ENCODE assay signal across 21 cellular contexts in the genomic region with DNA sequence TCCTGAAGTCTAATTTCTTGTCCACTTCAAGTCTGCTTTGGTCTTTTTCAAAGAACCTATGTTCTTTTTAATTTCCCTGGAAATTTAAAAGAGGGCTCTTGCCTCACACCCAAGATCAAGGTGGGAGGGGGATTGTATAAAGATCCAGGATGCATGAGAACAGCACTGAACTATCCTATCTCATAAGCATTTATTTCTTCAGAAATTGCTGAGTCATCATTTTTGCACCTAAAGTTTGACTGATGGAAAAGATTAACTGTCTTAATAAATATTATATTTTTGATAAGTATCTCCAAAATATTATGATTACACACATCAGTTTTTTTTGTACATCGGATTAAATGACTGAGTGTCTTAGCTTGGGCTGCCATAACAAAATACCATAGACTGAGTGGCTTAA.
DNase-seq lines count a peak whose midpoint lies in the region; ATAC-seq, FAIRE-seq and TF ChIP-seq lines count a peak whose summit lies in the region.
"Had no signal": no experiment of that assay in that cellular context is flagged by ENCODE, and none has a peak within 500 bp of the region (broad histone marks: within the 10 kb centered on the region; RNA-seq: fewer than 3 reads in every experiment).

No MANE protein-coding gene starts in this region.

- H2BK15ac ChIP-seq in IMR-90 (ENCODE audit: low read depth, low read length) (no peak overlapping the region), H1 (ENCODE audit: low read length) (no peak overlapping the region)

- no peak overlapping the region for H3K4me3 Mint-ChIP-seq in activated naive CD8-positive, alpha-beta T cell treated with anti-CD3 and anti-CD28 coated beads, Interleukin-2, amount 50 U/mL, for 24 hours
- H3K4me3 Mint-ChIP-seq: B cell; CD4-positive, alpha-beta T cell; CD8-positive, alpha-beta T cell had no signal

- no peak overlapping the region for H2BK5ac ChIP-seq in IMR-90 (ENCODE audit: low read depth, low read length, poor library complexity, severe bottlenecking)
- no peak overlapping the region for H2BK5ac ChIP-seq in H1 (ENCODE audit: low read depth, low read length)

- peaks cover 29% of the 10 kb centered on the region for H3K9me3 Mint-ChIP-seq in activated naive CD8-positive, alpha-beta T cell treated with anti-CD3 and anti-CD28 coated beads, Interleukin-2, amount 50 U/mL, for 24 hours

- H3K27me3 ChIP-seq in IMR-90 (ENCODE audit: control insufficient read depth, insufficient read depth, low read length), result peaks cover 30% of the 10 kb centered on the region
- no peaks in the 10 kb centered on the region for H3K27me3 ChIP-seq in H1 (replicated peaks in 1 of 4; ENCODE audit: control insufficient read depth in 3 of 4, extremely low read depth in 1 of 4, insufficient read depth in 3 of 4, low read length in 3 of 4)
- H3K27me3 ChIP-seq: BLaER1 treated with 17β-estradiol and CSF1 and Interleukin-3, amounts not matched to agents 10 nM and 100 nM had no signal

- no peak overlapping the region for H3K27ac ChIP-seq in A549
- no peak overlapping the region for H3K27ac ChIP-seq in IMR-90 (ENCODE audit: insufficient read depth, low read length)
- H3K27ac ChIP-seq in H1 (ENCODE audit: low read depth, low read length), result no peak overlapping the region
- H3K27ac ChIP-seq: BLaER1 treated with 17β-estradiol and CSF1 and Interleukin-3, amounts not matched to agents 10 nM and 100 nM; C4-2B had no signal

- DNase-seq in A549 (ENCODE audit: low read depth in 1 of 2, low spot score in 1 of 2), result no peak
- no peak for DNase-seq in IMR-90
- DNase-seq in H1 (ENCODE audit: low read depth in 1 of 2, low spot score in 2 of 2), result no peak
- DNase-seq in activated naive CD8-positive, alpha-beta T cell treated with anti-CD3 and anti-CD28 coated beads, Interleukin-2, amount 50 U/mL, for 24 hours, result no peak
- no peak for DNase-seq in cardiac septum (ENCODE audit: low spot score)
- DNase-seq: 8988T; AML-193; Caco-2; Calu3; CD4-positive, alpha-beta T cell; CD8-positive, alpha-beta T cell; DMS79 treated with DMSO at 0.1 percent for 48 hours; GF-D8 had no signal

- H3K4me3 ChIP-seq in A549 (no peak overlapping the region), IMR-90 (ENCODE audit: insufficient read depth, low read depth, low read length) (no peak overlapping the region), H1 (ENCODE audit: extremely low read depth in 1 of 4, insufficient read depth in 2 of 4, low read depth in 3 of 4, low read length in 4 of 4) (no peak overlapping the region)
- H3K4me3 ChIP-seq: BLaER1 treated with 17β-estradiol and CSF1 and Interleukin-3, amounts not matched to agents 10 nM and 100 nM had no signal

- in situ Hi-C loops in IMR-90 (cut with MboI; ENCODE audit: low sequenced_read_pairs), result no loop called here

- dilution Hi-C loops in IMR-90 (cut with HindIII; ENCODE audit: low sequenced_read_pairs, unreplicated experiment), result no loop called here

- CTCF ChIA-PET in A549 (lab: Yijun Ruan, JAX), result no interaction called here
- CTCF ChIA-PET in IMR-90 (lab: Yijun Ruan, JAX), result no interaction called here
- CTCF ChIA-PET in H1 (lab: Charles Lee; ENCODE audit: partially characterized antibody), result interaction anchor here (1.3 kb wide), 1 partner anchor 18 kb away, joined by 3 read pairs; no protein-coding TSS in a partner anchor

- H4K5ac ChIP-seq in IMR-90 (ENCODE audit: low read depth, low read length) (no peak overlapping the region), H1 (ENCODE audit: insufficient read length, low read depth, low read length) (no peak overlapping the region)

- H3K4me1 Mint-ChIP-seq in activated naive CD8-positive, alpha-beta T cell treated with anti-CD3 and anti-CD28 coated beads, Interleukin-2, amount 50 U/mL, for 24 hours, result no peaks in the 10 kb centered on the region
- H3K4me1 Mint-ChIP-seq: B cell had no signal

- H2BK120ac ChIP-seq in IMR-90 (ENCODE audit: low read depth, low read length) (no peak overlapping the region), H1 (replicated peaks; ENCODE audit: low read depth, low read length) (no peak overlapping the region)

- FAIRE-seq in A549 (lab: Jason Lieb, UNC) (no peak), H1 (lab: Jason Lieb, UNC) (no peak)
- FAIRE-seq: A204.1, D721Med, G401.6, GM12891, GM19239 had no signal

- no peaks in the 10 kb centered on the region for H4K20me1 ChIP-seq in IMR-90 (ENCODE audit: insufficient read depth, low read length)
- H4K20me1 ChIP-seq in H1 (replicated peaks in 1 of 2; ENCODE audit: control insufficient read depth in 1 of 2, insufficient read depth in 2 of 2, low read length in 2 of 2), result no peaks in the 10 kb centered on the region
- H4K20me1 ChIP-seq: BLaER1 treated with 17β-estradiol and CSF1 and Interleukin-3, amounts not matched to agents 10 nM and 100 nM had no signal

- TF ChIP-seq CTCF in A549 (IDR thresholded peaks at IDR 0.05) (no peak), IMR-90 (conservative IDR thresholded peaks at IDR 0.05; ENCODE audit: low read depth, low read length) (no peak), H1 (IDR thresholded peaks at IDR 0.05; ENCODE audit: control extremely low read depth in 1 of 3, insufficient read depth in 1 of 3, low read depth in 1 of 3, low read length in 3 of 3) (no peak)

- H3K4me1 ChIP-seq in A549, result no peaks in the 10 kb centered on the region
- no peaks in the 10 kb centered on the region for H3K4me1 ChIP-seq in IMR-90 (ENCODE audit: control insufficient read depth, insufficient read depth, low read length)
- no peaks in the 10 kb centered on the region for H3K4me1 ChIP-seq in H1 (replicated peaks in 1 of 4; ENCODE audit: control insufficient read depth in 3 of 4, insufficient read depth in 4 of 4, low read length in 3 of 4)
- H3K4me1 ChIP-seq: BLaER1 treated with 17β-estradiol and CSF1 and Interleukin-3, amounts not matched to agents 10 nM and 100 nM; Caco-2 had no signal

- no peak overlapping the region for H3K14ac ChIP-seq in IMR-90 (replicated peaks; ENCODE audit: low read depth, low read length)
- H3K14ac ChIP-seq in H1 (ENCODE audit: insufficient read length), result no peak overlapping the region

- H4K91ac ChIP-seq in IMR-90 (ENCODE audit: insufficient read depth, low read depth, low read length), result no peak overlapping the region
- H4K91ac ChIP-seq in H1 (replicated peaks; ENCODE audit: insufficient read length, low read length), result no peak overlapping the region

- H3K56ac ChIP-seq in IMR-90 (ENCODE audit: extremely low read depth, insufficient read depth, low read length) (no peak overlapping the region), H1 (replicated peaks; ENCODE audit: insufficient read length, low read depth, low read length) (no peak overlapping the region)

- H4K8ac ChIP-seq in IMR-90 (ENCODE audit: low read depth in 2 of 2, low read length in 2 of 2) (no peak overlapping the region), H1 (ENCODE audit: extremely low read depth, insufficient read depth, low read length) (no peak overlapping the region)

- peaks cover 2% of the 10 kb centered on the region for H3K36me3 Mint-ChIP-seq in activated naive CD8-positive, alpha-beta T cell treated with anti-CD3 and anti-CD28 coated beads, Interleukin-2, amount 50 U/mL, for 24 hours (ENCODE audit: low read depth)

- no TSS peak for BruUV-seq in IMR-90 (replicated peaks; lab: Mats Ljungman, UMichigan)

- peaks cover 26% of the 10 kb centered on the region for H3K9me3 ChIP-seq in A549
- H3K9me3 ChIP-seq in IMR-90 (ENCODE audit: control insufficient read depth, insufficient read depth, low read length), result peaks cover 7% of the 10 kb centered on the region
- H3K9me3 ChIP-seq in H1 (ENCODE audit: insufficient read depth in 2 of 2, low read depth in 1 of 2, low read length in 1 of 2), result 0 out of 4 replicates have a peak, but pooled peaks cover 3% of the 10 kb centered on the region in 2 experiments

- no peak overlapping the region for H3K4me2 ChIP-seq in A549
- no peak overlapping the region for H3K4me2 ChIP-seq in IMR-90 (ENCODE audit: low read depth, low read length)
- H3K4me2 ChIP-seq in H1 (ENCODE audit: insufficient read depth in 1 of 2, low read depth in 2 of 2, low read length in 2 of 2), result no peak overlapping the region
- H3K4me2 ChIP-seq: BLaER1 treated with 17β-estradiol and CSF1 and Interleukin-3, amounts not matched to agents 10 nM and 100 nM had no signal

- H3K79me2 ChIP-seq in H1 (ENCODE audit: control insufficient read depth in 1 of 2, insufficient read depth in 2 of 2, low read length in 2 of 2), result no peaks in the 10 kb centered on the region

- TF ChIP-seq RAD21 in A549 (conservative IDR thresholded peaks at IDR 0.05 in 1 of 2, IDR thresholded peaks at IDR 0.05 in 1 of 2), result no peak
- TF ChIP-seq RAD21 in IMR-90 (IDR thresholded peaks at IDR 0.05; ENCODE audit: low read length), result no peak
- TF ChIP-seq RAD21 in H1 (IDR thresholded peaks at IDR 0.05 in 1 of 2, conservative IDR thresholded peaks at IDR 0.05 in 1 of 2; ENCODE audit: low read depth in 2 of 2, low read length in 2 of 2), result no peak

- H3K23ac ChIP-seq in IMR-90 (ENCODE audit: low read depth, low read length) (no peak overlapping the region), H1 (ENCODE audit: insufficient read length) (no peak overlapping the region)

- no peak overlapping the region for H2BK20ac ChIP-seq in IMR-90 (ENCODE audit: low read depth, low read length)
- no peak overlapping the region for H2BK20ac ChIP-seq in H1 (ENCODE audit: low read length)

- ATAC-seq in A549 (no peak), IMR-90 (ENCODE audit: low read depth) (no peak)
- ATAC-seq in activated naive CD8-positive, alpha-beta T cell treated with anti-CD3 and anti-CD28 coated beads, Interleukin-2, amount 50 U/mL, for 24 hours, result no peak
- ATAC-seq: CD8-positive, alpha-beta T cell had no signal

- H3K36me3 ChIP-seq in IMR-90 (ENCODE audit: control insufficient read depth, insufficient read depth, low read length) (no peaks in the 10 kb centered on the region), H1 (ENCODE audit: control insufficient read depth in 2 of 4, insufficient read depth in 4 of 4, low read length in 3 of 4) (no peaks in the 10 kb centered on the region)
- H3K36me3 ChIP-seq: BLaER1 treated with 17β-estradiol and CSF1 and Interleukin-3, amounts not matched to agents 10 nM and 100 nM had no signal

- no peak overlapping the region for H3K4ac ChIP-seq in IMR-90 (ENCODE audit: low read depth, low read length)
- H3K4ac ChIP-seq in H1 (replicated peaks; ENCODE audit: insufficient read length, low read depth, low read length), result no peak overlapping the region

- no peak overlapping the region for H2AFZ ChIP-seq in IMR-90 (replicated peaks; ENCODE audit: low read length, poor library complexity)
- no peak overlapping the region for H2AFZ ChIP-seq in H1 (ENCODE audit: low read length)

- 7% methylated on average over 1 of the region's 1 CpG for WGBS in A549 (ENCODE audit: missing lambda C conversion rate)
- no CpG with 5 or more reads among the region's 1 CpG for WGBS in IMR-90 (ENCODE audit: extremely low coverage in 2 of 2, insufficient read length in 1 of 2), 2 experiments
- WGBS in H1 (ENCODE audit: extremely low coverage in 1 of 2, insufficient coverage in 1 of 2, insufficient read length in 1 of 2, insufficient replicate concordance in 2 of 2, low coverage in 1 of 2, low lambda C conversion rate in 2 of 2, missing lambda C conversion rate in 1 of 2), 2 experiments, result 96% methylated on average over 1 of the region's 1 CpG; no CpG with 5 or more reads in 1 of the 2 experiments

- H3K9ac ChIP-seq in IMR-90 (ENCODE audit: low read depth, low read length), result no peak overlapping the region
- no peak overlapping the region for H3K9ac ChIP-seq in H1 (replicated peaks in 1 of 4; ENCODE audit: extremely low read depth in 1 of 4, low read depth in 3 of 4, low read length in 3 of 4)
- H3K9ac ChIP-seq: BLaER1 treated with 17β-estradiol and CSF1 and Interleukin-3, amounts not matched to agents 10 nM and 100 nM had no signal

- POLR2A ChIA-PET in A549 (lab: Yijun Ruan, JAX), result no interaction called here
- POLR2A ChIA-PET in IMR-90 (lab: Charles Lee; ENCODE audit: unreplicated experiment), result no interaction called here
- POLR2A ChIA-PET in H1 (lab: Charles Lee; ENCODE audit: partially characterized antibody), result interaction anchor here (0.7 kb wide), 1 partner anchor 18 kb away, joined by 3 read pairs; no protein-coding TSS in a partner anchor

- H2BK12ac ChIP-seq in H1 (ENCODE audit: low read depth, low read length), result no peak overlapping the region

- H3K18ac ChIP-seq in IMR-90 (ENCODE audit: low read depth, low read length) (no peak overlapping the region), H1 (ENCODE audit: extremely low read depth, low read length) (no peak overlapping the region)

- no peaks in the 10 kb centered on the region for H3K79me1 ChIP-seq in IMR-90 (ENCODE audit: low read depth in 1 of 2, low read length in 2 of 2)
- H3K79me1 ChIP-seq in H1 (ENCODE audit: low read depth, low read length), result no peaks in the 10 kb centered on the region

- no peak overlapping the region for H3K27ac Mint-ChIP-seq in activated naive CD8-positive, alpha-beta T cell treated with anti-CD3 and anti-CD28 coated beads, Interleukin-2, amount 50 U/mL, for 24 hours
- H3K27ac Mint-ChIP-seq: B cell; CD4-positive, alpha-beta T cell; CD8-positive, alpha-beta T cell had no signal

- TF ChIP-seq EP300 in A549 (IDR thresholded peaks at IDR 0.05) (no peak), H1 (IDR thresholded peaks at IDR 0.05; ENCODE audit: borderline replicate concordance in 1 of 2, low read depth in 2 of 2, low read length in 2 of 2) (no peak)

- no peaks in the 10 kb centered on the region; the same call in 1 of the 2 replicates for H3K23me2 ChIP-seq in H1 (ENCODE audit: low read depth, low read length)

- intact Hi-C loops in IMR-90 (cut with micrococcal nuclease), result loop anchor here (2.0 kb wide), 1 partner anchor 13 kb away; no protein-coding TSS in a partner anchor
- intact Hi-C loops in cardiac septum (cut with DNase I), result no loop called here

- no peak overlapping the region for H2AK9ac ChIP-seq in IMR-90 (replicated peaks; ENCODE audit: low read depth, low read length, poor library complexity)

- TF ChIP-seq POLR2A in A549 (IDR thresholded peaks at IDR 0.05; ENCODE audit: low read length) (no peak), IMR-90 (IDR thresholded peaks at IDR 0.05; ENCODE audit: low read depth, low read length) (no peak), H1 (IDR thresholded peaks at IDR 0.05; ENCODE audit: control extremely low read depth in 1 of 2, low read depth in 2 of 2, low read length in 2 of 2) (no peak)

- peaks cover 9% of the 10 kb centered on the region for H3K27me3 Mint-ChIP-seq in activated naive CD8-positive, alpha-beta T cell treated with anti-CD3 and anti-CD28 coated beads, Interleukin-2, amount 50 U/mL, for 24 hours

- no peak overlapping the region for H2AK5ac ChIP-seq in IMR-90 (ENCODE audit: low read depth, low read length)
- no peak overlapping the region for H2AK5ac ChIP-seq in H1 (ENCODE audit: low read depth, low read length)

- H3K9me1 ChIP-seq in IMR-90 (ENCODE audit: insufficient read depth, low read length), result no peaks in the 10 kb centered on the region
